ENCODE assay signal across 1 cellular context in the genomic region with DNA sequence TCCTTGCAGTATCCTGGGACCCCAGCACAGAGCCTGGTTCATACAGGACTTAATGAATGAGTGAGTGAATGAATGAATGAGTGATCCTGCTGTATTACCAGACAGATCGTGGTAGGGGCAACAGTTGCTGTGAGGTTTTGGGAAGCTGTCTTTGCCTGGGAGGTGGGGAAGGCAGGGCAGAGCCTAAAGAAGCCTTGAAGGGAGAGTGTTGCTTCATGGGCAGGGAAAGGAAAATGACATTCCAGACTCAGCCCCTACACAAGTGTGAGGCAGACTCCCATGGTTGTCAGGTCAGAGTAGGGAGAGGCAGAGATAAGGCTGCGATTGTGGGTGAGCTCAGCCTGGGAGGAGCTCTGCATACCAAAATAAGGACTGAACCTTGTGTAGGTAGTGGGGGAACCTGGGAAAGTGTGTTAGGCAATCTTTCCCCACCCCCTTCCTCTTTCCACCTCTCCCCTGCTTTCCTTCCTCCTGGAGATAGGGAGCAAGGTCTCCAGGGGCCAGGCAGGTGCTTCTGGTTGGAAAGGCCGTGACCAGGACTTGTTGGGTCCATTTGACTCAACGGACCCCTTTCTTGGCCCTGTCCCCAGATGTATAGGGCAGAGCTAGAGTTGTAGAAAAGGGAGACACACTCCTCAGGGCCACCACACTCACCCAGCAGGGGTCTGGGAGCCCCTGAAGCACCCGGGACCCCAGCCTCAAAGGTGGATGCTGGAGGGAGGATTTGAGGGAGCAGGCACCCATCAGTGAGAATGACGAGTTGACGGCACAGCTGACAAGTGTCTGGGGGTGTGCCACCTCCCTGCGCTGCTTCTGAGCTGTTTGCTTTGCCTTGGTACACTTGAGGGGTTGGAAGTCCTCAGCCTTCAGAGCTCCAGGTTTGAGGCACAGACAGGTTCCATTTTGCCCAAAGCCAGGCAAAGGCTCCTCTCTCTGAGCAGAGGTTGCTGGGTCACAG.
TF ChIP-seq lines count a peak whose summit lies in the region.

No MANE protein-coding gene starts in this region.

TF ChIP-seq in HEK293, 187 proteins besides CTCF, POLR2A, EP300 and RAD21 (continued from another document):
- TF ChIP-seq ZNF155 (tag by site-specific recombination; IDR thresholded peaks at IDR 0.05), result no peak
- TF ChIP-seq, protein P1, sequence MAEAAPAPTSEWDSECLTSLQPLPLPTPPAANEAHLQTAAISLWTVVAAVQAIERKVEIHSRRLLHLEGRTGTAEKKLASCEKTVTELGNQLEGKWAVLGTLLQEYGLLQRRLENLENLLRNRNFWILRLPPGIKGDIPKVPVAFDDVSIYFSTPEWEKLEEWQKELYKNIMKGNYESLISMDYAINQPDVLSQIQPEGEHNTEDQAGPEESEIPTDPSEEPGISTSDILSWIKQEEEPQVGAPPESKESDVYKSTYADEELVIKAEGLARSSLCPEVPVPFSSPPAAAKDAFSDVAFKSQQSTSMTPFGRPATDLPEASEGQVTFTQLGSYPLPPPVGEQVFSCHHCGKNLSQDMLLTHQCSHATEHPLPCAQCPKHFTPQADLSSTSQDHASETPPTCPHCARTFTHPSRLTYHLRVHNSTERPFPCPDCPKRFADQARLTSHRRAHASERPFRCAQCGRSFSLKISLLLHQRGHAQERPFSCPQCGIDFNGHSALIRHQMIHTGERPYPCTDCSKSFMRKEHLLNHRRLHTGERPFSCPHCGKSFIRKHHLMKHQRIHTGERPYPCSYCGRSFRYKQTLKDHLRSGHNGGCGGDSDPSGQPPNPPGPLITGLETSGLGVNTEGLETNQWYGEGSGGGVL (tag by site-specific recombination; IDR thresholded peaks at IDR 0.05), result peak; percentile 45
- TF ChIP-seq, protein P2, sequence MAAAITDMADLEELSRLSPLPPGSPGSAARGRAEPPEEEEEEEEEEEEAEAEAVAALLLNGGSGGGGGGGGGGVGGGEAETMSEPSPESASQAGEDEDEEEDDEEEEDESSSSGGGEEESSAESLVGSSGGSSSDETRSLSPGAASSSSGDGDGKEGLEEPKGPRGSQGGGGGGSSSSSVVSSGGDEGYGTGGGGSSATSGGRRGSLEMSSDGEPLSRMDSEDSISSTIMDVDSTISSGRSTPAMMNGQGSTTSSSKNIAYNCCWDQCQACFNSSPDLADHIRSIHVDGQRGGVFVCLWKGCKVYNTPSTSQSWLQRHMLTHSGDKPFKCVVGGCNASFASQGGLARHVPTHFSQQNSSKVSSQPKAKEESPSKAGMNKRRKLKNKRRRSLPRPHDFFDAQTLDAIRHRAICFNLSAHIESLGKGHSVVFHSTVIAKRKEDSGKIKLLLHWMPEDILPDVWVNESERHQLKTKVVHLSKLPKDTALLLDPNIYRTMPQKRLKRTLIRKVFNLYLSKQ (tag by site-specific recombination; IDR thresholded peaks at IDR 0.05; ENCODE audit: borderline replicate concordance), result no peak
- no peak for TF ChIP-seq ZNF112 (tag by site-specific recombination; IDR thresholded peaks at IDR 0.05)
- TF ChIP-seq, protein P3, sequence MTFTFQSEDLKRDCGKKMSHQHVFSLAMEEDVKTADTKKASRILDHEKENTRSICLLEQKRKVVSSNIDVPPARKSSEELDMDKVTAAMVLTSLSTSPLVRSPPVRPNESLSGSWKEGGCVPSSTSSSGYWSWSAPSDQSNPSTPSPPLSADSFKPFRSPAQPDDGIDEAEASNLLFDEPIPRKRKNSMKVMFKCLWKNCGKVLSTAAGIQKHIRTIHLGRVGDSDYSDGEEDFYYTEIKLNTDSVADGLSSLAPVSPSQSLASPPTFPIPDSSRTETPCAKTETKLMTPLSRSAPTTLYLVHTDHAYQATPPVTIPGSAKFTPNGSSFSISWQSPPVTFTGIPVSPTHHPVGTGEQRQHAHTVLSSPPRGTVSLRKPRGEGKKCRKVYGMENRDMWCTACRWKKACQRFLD (tag by site-specific recombination; IDR thresholded peaks at IDR 0.05), result no peak
- TF ChIP-seq, protein P4, sequence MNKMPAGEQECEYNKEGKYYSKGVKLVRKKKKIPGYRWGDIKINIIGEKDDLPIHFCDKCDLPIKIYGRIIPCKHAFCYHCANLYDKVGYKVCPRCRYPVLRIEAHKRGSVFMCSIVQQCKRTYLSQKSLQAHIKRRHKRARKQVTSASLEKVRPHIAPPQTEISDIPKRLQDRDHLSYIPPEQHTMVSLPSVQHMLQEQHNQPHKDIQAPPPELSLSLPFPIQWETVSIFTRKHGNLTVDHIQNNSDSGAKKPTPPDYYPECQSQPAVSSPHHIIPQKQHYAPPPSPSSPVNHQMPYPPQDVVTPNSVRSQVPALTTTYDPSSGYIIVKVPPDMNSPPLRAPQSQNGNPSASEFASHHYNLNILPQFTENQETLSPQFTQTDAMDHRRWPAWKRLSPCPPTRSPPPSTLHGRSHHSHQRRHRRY (tag by site-specific recombination; IDR thresholded peaks at IDR 0.05), result no peak
- no peak for TF ChIP-seq ZSCAN23 (tag by site-specific recombination; IDR thresholded peaks at IDR 0.05)
- no peak for TF ChIP-seq ZNF629 (tag by site-specific recombination; IDR thresholded peaks at IDR 0.05)
- no peak for TF ChIP-seq ZNF2 (tag by site-specific recombination; IDR thresholded peaks at IDR 0.05)
- no peak for TF ChIP-seq ZNF76 (tag by site-specific recombination; IDR thresholded peaks at IDR 0.05; ENCODE audit: borderline replicate concordance, low read depth)
- TF ChIP-seq, protein P5, sequence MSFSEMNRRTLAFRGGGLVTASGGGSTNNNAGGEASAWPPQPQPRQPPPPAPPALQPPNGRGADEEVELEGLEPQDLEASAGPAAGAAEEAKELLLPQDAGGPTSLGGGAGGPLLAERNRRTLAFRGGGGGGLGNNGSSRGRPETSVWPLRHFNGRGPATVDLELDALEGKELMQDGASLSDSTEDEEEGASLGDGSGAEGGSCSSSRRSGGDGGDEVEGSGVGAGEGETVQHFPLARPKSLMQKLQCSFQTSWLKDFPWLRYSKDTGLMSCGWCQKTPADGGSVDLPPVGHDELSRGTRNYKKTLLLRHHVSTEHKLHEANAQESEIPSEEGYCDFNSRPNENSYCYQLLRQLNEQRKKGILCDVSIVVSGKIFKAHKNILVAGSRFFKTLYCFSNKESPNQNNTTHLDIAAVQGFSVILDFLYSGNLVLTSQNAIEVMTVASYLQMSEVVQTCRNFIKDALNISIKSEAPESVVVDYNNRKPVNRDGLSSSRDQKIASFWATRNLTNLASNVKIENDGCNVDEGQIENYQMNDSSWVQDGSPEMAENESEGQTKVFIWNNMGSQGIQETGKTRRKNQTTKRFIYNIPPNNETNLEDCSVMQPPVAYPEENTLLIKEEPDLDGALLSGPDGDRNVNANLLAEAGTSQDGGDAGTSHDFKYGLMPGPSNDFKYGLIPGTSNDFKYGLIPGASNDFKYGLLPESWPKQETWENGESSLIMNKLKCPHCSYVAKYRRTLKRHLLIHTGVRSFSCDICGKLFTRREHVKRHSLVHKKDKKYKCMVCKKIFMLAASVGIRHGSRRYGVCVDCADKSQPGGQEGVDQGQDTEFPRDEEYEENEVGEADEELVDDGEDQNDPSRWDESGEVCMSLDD (tag by site-specific recombination; IDR thresholded peaks at IDR 0.05), result no peak
- no peak for TF ChIP-seq ZNF549 (tag by site-specific recombination; IDR thresholded peaks at IDR 0.05)
- TF ChIP-seq SETDB1 (IDR thresholded peaks at IDR 0.05; ENCODE audit: insufficient read length, low read length), result no peak
- no peak for TF ChIP-seq GLIS1 (tag by site-specific recombination; IDR thresholded peaks at IDR 0.05)
- TF ChIP-seq, protein P6, sequence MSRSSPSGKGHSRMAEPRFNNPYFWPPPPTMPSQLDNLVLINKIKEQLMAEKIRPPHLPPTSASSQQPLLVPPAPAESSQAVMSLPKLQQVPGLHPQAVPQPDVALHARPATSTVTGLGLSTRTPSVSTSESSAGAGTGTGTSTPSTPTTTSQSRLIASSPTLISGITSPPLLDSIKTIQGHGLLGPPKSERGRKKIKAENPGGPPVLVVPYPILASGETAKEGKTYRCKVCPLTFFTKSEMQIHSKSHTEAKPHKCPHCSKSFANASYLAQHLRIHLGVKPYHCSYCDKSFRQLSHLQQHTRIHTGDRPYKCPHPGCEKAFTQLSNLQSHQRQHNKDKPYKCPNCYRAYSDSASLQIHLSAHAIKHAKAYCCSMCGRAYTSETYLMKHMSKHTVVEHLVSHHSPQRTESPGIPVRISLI (tag by site-specific recombination; IDR thresholded peaks at IDR 0.05), result no peak
- TF ChIP-seq GLIS2 (tag by site-specific recombination; IDR thresholded peaks at IDR 0.05), result no peak
- TF ChIP-seq, protein P7, sequence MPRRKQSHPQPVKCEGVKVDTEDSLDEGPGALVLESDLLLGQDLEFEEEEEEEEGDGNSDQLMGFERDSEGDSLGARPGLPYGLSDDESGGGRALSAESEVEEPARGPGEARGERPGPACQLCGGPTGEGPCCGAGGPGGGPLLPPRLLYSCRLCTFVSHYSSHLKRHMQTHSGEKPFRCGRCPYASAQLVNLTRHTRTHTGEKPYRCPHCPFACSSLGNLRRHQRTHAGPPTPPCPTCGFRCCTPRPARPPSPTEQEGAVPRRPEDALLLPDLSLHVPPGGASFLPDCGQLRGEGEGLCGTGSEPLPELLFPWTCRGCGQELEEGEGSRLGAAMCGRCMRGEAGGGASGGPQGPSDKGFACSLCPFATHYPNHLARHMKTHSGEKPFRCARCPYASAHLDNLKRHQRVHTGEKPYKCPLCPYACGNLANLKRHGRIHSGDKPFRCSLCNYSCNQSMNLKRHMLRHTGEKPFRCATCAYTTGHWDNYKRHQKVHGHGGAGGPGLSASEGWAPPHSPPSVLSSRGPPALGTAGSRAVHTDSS (tag by site-specific recombination; IDR thresholded peaks at IDR 0.05), result no peak
- TF ChIP-seq ZNF843 (tag by site-specific recombination; IDR thresholded peaks at IDR 0.05), result no peak
